21 cellular contexts compared by ENCODE assay signal in genomic region chr16:86483-86952, GRCh38. TPM values are rescaled to one million over a fixed set of nuclear protein-coding genes. Genes with fewer than 3 reads are reported as not detected.
DNase-seq lines count a peak whose midpoint lies in the region; ATAC-seq and TF ChIP-seq lines count a peak whose summit lies in the region.
"Had no signal": no experiment of that assay in that cellular context is flagged by ENCODE, and none has a peak within 500 bp of the region (broad histone marks: within the 10 kb centered on the region; RNA-seq: fewer than 3 reads in every experiment).

No MANE protein-coding gene starts in this region.

- H3K4me3 Mint-ChIP-seq in activated T-cell treated with anti-CD3 and anti-CD28 coated beads, Interleukin-2, amount 50 U/mL, for 24 hours: no peak overlapping the region
- no peak overlapping the region for H3K4me3 Mint-ChIP-seq in naive B cell
- no peak overlapping the region for H3K4me3 Mint-ChIP-seq in CD4-positive, alpha-beta memory T cell
- H3K4me3 Mint-ChIP-seq: activated CD4-positive, alpha-beta T cell treated with anti-CD3 and anti-CD28 coated beads, Interleukin-2, amount 10 ng/mL, durations not matched to agents 7 days and 5 days had no signal

- peaks cover 75% of the 10 kb centered on the region for H3K36me3 Mint-ChIP-seq in activated T-cell treated with anti-CD3 and anti-CD28 coated beads, Interleukin-2, amount 50 U/mL, for 24 hours (ENCODE audit: low read depth)
- H3K36me3 Mint-ChIP-seq in naive B cell: no peaks in the 10 kb centered on the region
- H3K36me3 Mint-ChIP-seq in CD4-positive, alpha-beta memory T cell: peaks cover 4 to 35% of the 10 kb centered on the region in 2 donors

- H3K9me3 Mint-ChIP-seq in activated T-cell treated with anti-CD3 and anti-CD28 coated beads, Interleukin-2, amount 50 U/mL, for 24 hours: no peaks in the 10 kb centered on the region
- no peaks in the 10 kb centered on the region for H3K9me3 Mint-ChIP-seq in naive B cell
- H3K9me3 Mint-ChIP-seq in CD4-positive, alpha-beta memory T cell: no peaks in the 10 kb centered on the region
- H3K9me3 Mint-ChIP-seq: activated CD4-positive, alpha-beta T cell treated with anti-CD3 and anti-CD28 coated beads, Interleukin-2, amount 10 ng/mL, durations not matched to agents 7 days and 5 days had no signal

- H3K27ac Mint-ChIP-seq in activated T-cell treated with anti-CD3 and anti-CD28 coated beads, Interleukin-2, amount 50 U/mL, for 24 hours: peak overlapping the region; percentile 73
- peak overlapping the region in 4 of 6 donors; percentile 69 to 85 (median 75) for H3K27ac Mint-ChIP-seq in naive B cell
- no peak overlapping the region for H3K27ac Mint-ChIP-seq in CD4-positive, alpha-beta memory T cell

- intact Hi-C loops in CD4-positive, alpha-beta memory T cell (cut with micrococcal nuclease): no loop called here

- H3K36me3 ChIP-seq in tibial nerve: peaks cover 0 to 78% (median 22%) of the 10 kb centered on the region in 3 donors
- peaks cover 4% of the 10 kb centered on the region for H3K36me3 ChIP-seq in CD4-positive, alpha-beta memory T cell (ENCODE audit: insufficient read depth, low read length)

- no peaks in the 10 kb centered on the region for H3K27me3 Mint-ChIP-seq in activated T-cell treated with anti-CD3 and anti-CD28 coated beads, Interleukin-2, amount 50 U/mL, for 24 hours
- no peaks in the 10 kb centered on the region for H3K27me3 Mint-ChIP-seq in naive B cell
- H3K27me3 Mint-ChIP-seq in CD4-positive, alpha-beta memory T cell: no peaks in the 10 kb centered on the region
- H3K27me3 Mint-ChIP-seq: activated CD4-positive, alpha-beta T cell treated with anti-CD3 and anti-CD28 coated beads, Interleukin-2, amount 10 ng/mL, durations not matched to agents 7 days and 5 days had no signal

- DNase-seq in activated T-cell treated with anti-CD3 and anti-CD28 coated beads, Interleukin-2, amount 50 U/mL, for 24 hours: no peak
- DNase-seq in activated T-cell treated with anti-CD3 and anti-CD28 coated beads for 4 hours (no peak), naive B cell (no peak), tibial nerve (ENCODE audit: low spot score in 2 of 2) (no peak), GM03348 (ENCODE audit: low spot score) (no peak)
- DNase-seq in CD4-positive, alpha-beta memory T cell: no peak
- DNase-seq: activated CD4-positive, alpha-beta T cell treated with anti-CD3 and anti-CD28 coated beads, Interleukin-2, amount 10 ng/mL, durations not matched to agents 7 days and 5 days; effector CD4-positive, alpha-beta T cell; gastrocnemius medialis; islet precursor cell; KBM-7; mammary epithelial cell; NCI-H774; OCI-M1; SHP77 treated with DMSO at 0.1 percent for 48 hours had no signal

- POLR2A ChIA-PET in CD4-positive, alpha-beta memory T cell (lab: Charles Lee; ENCODE audit: partially characterized antibody): no interaction called here

- peak overlapping the region; percentile 70 for H3K27ac ChIP-seq in angular gyrus (ENCODE audit: low read depth, low read length)
- peak overlapping the region in 3 of 4 donors; percentile 65 to 85 (median 84) for H3K27ac ChIP-seq in tibial nerve
- no peak overlapping the region for H3K27ac ChIP-seq in CD4-positive, alpha-beta memory T cell (ENCODE audit: low read depth, low read length)
- H3K27ac ChIP-seq: A549, C4-2B, pancreas had no signal

- ATAC-seq in naive B cell (ENCODE audit: low read depth in 2 of 2) (no peak), GM21576 (IDR thresholded peaks at IDR 0.05; ENCODE audit: unreplicated experiment) (no peak)
- ATAC-seq: A549, gastrocnemius medialis, sciatic nerve had no signal

- no peak overlapping the region for H3K4me3 ChIP-seq in tibial nerve
- H3K4me3 ChIP-seq in CD4-positive, alpha-beta memory T cell (ENCODE audit: low read length in 2 of 2): no peak overlapping the region
- H3K4me3 ChIP-seq: A549, gastrocnemius medialis, pancreas had no signal

- TF ChIP-seq EP300 in tibial nerve (IDR thresholded peaks at IDR 0.05): no peak

- no peak for TF ChIP-seq CTCF in tibial nerve (IDR thresholded peaks at IDR 0.05)

- peaks cover 0 to 65% (median 32%) of the 10 kb centered on the region in 4 donors for H3K4me1 ChIP-seq in tibial nerve
- H3K4me1 ChIP-seq in CD4-positive, alpha-beta memory T cell (ENCODE audit: insufficient read depth, low read length): peaks cover 20% of the 10 kb centered on the region
- H3K4me1 ChIP-seq: pancreas had no signal

- 81 to 90% methylated on average over 16 to 23 of the region's 23 CpGs for WGBS in tibial nerve, 2 donors

- H3K9me3 ChIP-seq in tibial nerve: no peaks in the 10 kb centered on the region
- H3K9me3 ChIP-seq in CD4-positive, alpha-beta memory T cell (ENCODE audit: control insufficient read depth in 1 of 2, low read length in 2 of 2): no peaks in the 10 kb centered on the region
- H3K9me3 ChIP-seq: A549, gastrocnemius medialis, pancreas had no signal

- no peak for TF ChIP-seq POLR2A in tibial nerve (IDR thresholded peaks at IDR 0.05)

- peaks cover 38% of the 10 kb centered on the region for H3K4me1 Mint-ChIP-seq in activated T-cell treated with anti-CD3 and anti-CD28 coated beads, Interleukin-2, amount 50 U/mL, for 24 hours (ENCODE audit: low read depth)
- H3K4me1 Mint-ChIP-seq in naive B cell: peaks cover 27 to 39% (median 38%) of the 10 kb centered on the region in 3 donors
- peaks cover 10 to 26% (median 19%) of the 10 kb centered on the region in 4 donors for H3K4me1 Mint-ChIP-seq in CD4-positive, alpha-beta memory T cell

- CTCF ChIA-PET in CD4-positive, alpha-beta memory T cell (lab: Charles Lee; ENCODE audit: partially characterized antibody): interaction anchor here (0.8 to 1.4 kb wide), 3 partner anchors 10 to 21 kb away, joined by 4 to 5 read pairs (median 4); no protein-coding TSS in a partner anchor

- no peaks in the 10 kb centered on the region for H3K27me3 ChIP-seq in tibial nerve
- no peaks in the 10 kb centered on the region for H3K27me3 ChIP-seq in CD4-positive, alpha-beta memory T cell (ENCODE audit: insufficient read depth, low read length)
- H3K27me3 ChIP-seq: gastrocnemius medialis, pancreas had no signal

RNA-seq across cellular contexts. Expression of gene MPG, which starts 8.5 kb away (rescaled TPM):
- 100 to 1,000 TPM in 1 of 6 donors, 10 to 100 TPM in 5; 81.3 to 119 (median 84.6) TPM for polyA plus RNA-seq in naive B cell (ENCODE audit: low read depth in 6 of 6)
- total RNA-seq in tibial nerve: 100 to 1,000 TPM in 2 of 4 donors, 10 to 100 TPM in 2; 74.3 to 190 (median 115) TPM
- total RNA-seq in CD4-positive, alpha-beta memory T cell: 10 to 100 TPM; 30.7 TPM
- 10 to 100 TPM; 58.1 to 82.6 TPM for polyA plus RNA-seq in CD4-positive, alpha-beta memory T cell

RNA-seq across cellular contexts. Expression of gene RHBDF1, which starts 14.1 kb away (rescaled TPM):
- under 1 TPM in 1 of 6 donors, not detected in 5; 0.08 TPM for polyA plus RNA-seq in naive B cell (ENCODE audit: low read depth in 6 of 6)
- total RNA-seq in tibial nerve: 100 to 1,000 TPM in 3 of 4 donors, 10 to 100 TPM in 1; 92.7 to 157 (median 137) TPM
- not detected for total RNA-seq in CD4-positive, alpha-beta memory T cell
- polyA plus RNA-seq in CD4-positive, alpha-beta memory T cell: not detected

RNA-seq across cellular contexts. Expression of gene SNRNP25, which starts 32.9 kb away (rescaled TPM):
- polyA plus RNA-seq in naive B cell (ENCODE audit: low read depth in 6 of 6): 100 to 1,000 TPM in 1 of 6 donors, 10 to 100 TPM in 5; 43.3 to 111 (median 67.2) TPM
- 10 to 100 TPM in 3 of 4 donors, 1 to 10 TPM in 1; 9.3 to 21.6 (median 15.7) TPM for total RNA-seq in tibial nerve
- 10 to 100 TPM in 1 of 2 experiments, 1 to 10 TPM in 1; 10.0 to 10.2 TPM for total RNA-seq in CD4-positive, alpha-beta memory T cell
- 10 to 100 TPM; 12.5 to 20.1 TPM for polyA plus RNA-seq in CD4-positive, alpha-beta memory T cell

RNA-seq across cellular contexts. Expression of gene POLR3K, which starts 33.1 kb away (rescaled TPM):
- polyA plus RNA-seq in naive B cell (ENCODE audit: low read depth in 6 of 6): 10 to 100 TPM; 39.0 to 57.3 (median 52.7) TPM
- 1 to 10 TPM in 3 of 4 donors, under 1 TPM in 1; 0.66 to 8.6 (median 3.1) TPM for total RNA-seq in tibial nerve
- total RNA-seq in CD4-positive, alpha-beta memory T cell: 10 to 100 TPM; 19.9 to 21.7 TPM
- polyA plus RNA-seq in CD4-positive, alpha-beta memory T cell: 10 to 100 TPM; 41.5 to 43.1 TPM

RNA-seq across cellular contexts. Expression of gene NPRL3, which starts 52.0 kb away (rescaled TPM):
- 10 to 100 TPM in 5 of 6 donors, 1 to 10 TPM in 1; 8.1 to 17.1 (median 11.2) TPM for polyA plus RNA-seq in naive B cell (ENCODE audit: low read depth in 6 of 6)
- 10 to 100 TPM; 32.1 to 40.8 (median 36.7) TPM for total RNA-seq in tibial nerve
- total RNA-seq in CD4-positive, alpha-beta memory T cell: 10 to 100 TPM; 38.6 to 40.5 TPM
- 10 to 100 TPM in 1 of 2 donors, 1 to 10 TPM in 1; 9.0 to 15.2 TPM for polyA plus RNA-seq in CD4-positive, alpha-beta memory T cell

Comparison
In these comparisons a context has a peak if more than half of its experiments do, and no peak if none do; other contexts are left out.
1. H3K27ac Mint-ChIP-seq: peak in activated T-cell treated with anti-CD3 and anti-CD28 coated beads, Interleukin-2, amount 50 U/mL, for 24 hours (single experiment) and naive B cell (4 of 6); none in CD4-positive, alpha-beta memory T cell (0 of 7).
2. RNA of gene RHBDF1, which starts 14.1 kb away (total RNA-seq): 92.7 to 157 TPM in tibial nerve; not detected in CD4-positive, alpha-beta memory T cell; every median in the first group is over 10 times any median in the second.